Comparison of ENCODE assay signal across 8 cellular contexts in the genomic region with DNA sequence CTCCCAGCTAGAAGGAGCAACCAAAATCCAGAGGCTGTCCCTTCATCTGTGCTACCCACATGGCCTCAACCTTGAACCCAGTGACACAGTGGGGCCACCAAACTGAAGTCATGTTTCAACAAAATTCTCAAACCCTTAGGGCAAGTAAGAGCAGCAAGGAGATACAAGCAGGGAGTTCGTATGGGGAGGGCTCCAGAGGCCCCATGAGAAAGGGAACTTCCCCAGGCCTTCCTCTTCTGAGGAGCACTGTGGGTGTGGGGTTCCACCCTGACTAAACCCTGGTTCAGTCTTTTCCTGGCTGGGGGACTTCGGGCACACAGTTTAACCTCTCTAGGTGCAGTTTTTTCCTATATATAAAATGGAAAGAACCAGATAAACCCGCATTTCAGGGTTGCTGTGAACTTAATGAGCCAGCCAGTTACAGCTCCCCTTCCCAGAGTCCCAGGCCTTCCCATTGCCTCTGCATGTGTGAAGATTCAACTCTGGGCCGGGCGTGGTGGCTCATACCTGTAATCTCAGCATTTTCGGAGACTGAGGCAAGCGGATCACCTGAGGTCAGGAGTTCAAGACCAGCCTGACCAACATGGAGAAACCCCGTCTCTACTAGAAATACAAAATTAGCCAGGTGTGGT. TPM values are rescaled to one million over a fixed set of nuclear protein-coding genes. Genes with fewer than 3 reads are reported as not detected.
DNase-seq lines count a peak whose midpoint lies in the region; ATAC-seq and TF ChIP-seq lines count a peak whose summit lies in the region.

No MANE protein-coding gene starts in this region.

- no peak for TF ChIP-seq CTCF in VCaP (conservative IDR thresholded peaks at IDR 0.05)

- peak; percentile 42 for ATAC-seq in stimulated activated effector memory CD8-positive, alpha-beta T cell treated with anti-CD3 and anti-CD28 coated beads, Interleukin-12 subunit alpha, Interleukin-12 subunit beta, amount 100 ng/mL, for 72 hours
- ATAC-seq in GM21526 (IDR thresholded peaks at IDR 0.05; ENCODE audit: low FRiP score, unreplicated experiment) = no peak

- no peak overlapping the region for H3K4me3 Mint-ChIP-seq in stimulated activated effector memory CD8-positive, alpha-beta T cell treated with anti-CD3 and anti-CD28 coated beads, Interleukin-12 subunit alpha, Interleukin-12 subunit beta, amount 100 ng/mL, for 72 hours
- H3K4me3 Mint-ChIP-seq in immature natural killer cell = no peak overlapping the region

- no peaks in the 10 kb centered on the region for H3K36me3 Mint-ChIP-seq in stimulated activated effector memory CD8-positive, alpha-beta T cell treated with anti-CD3 and anti-CD28 coated beads, Interleukin-12 subunit alpha, Interleukin-12 subunit beta, amount 100 ng/mL, for 72 hours
- no peaks in the 10 kb centered on the region for H3K36me3 Mint-ChIP-seq in immature natural killer cell

- H3K9me3 Mint-ChIP-seq in stimulated activated effector memory CD8-positive, alpha-beta T cell treated with anti-CD3 and anti-CD28 coated beads, Interleukin-12 subunit alpha, Interleukin-12 subunit beta, amount 100 ng/mL, for 72 hours = no peaks in the 10 kb centered on the region
- H3K9me3 Mint-ChIP-seq in immature natural killer cell = no peaks in the 10 kb centered on the region

- H3K27ac ChIP-seq in VCaP = peak overlapping the region; percentile 33

- H3K27me3 Mint-ChIP-seq in immature natural killer cell (ENCODE audit: low read depth in 3 of 3) = peaks cover 6 to 9% (median 8%) of the 10 kb centered on the region in 3 donors

- H3K27ac Mint-ChIP-seq in stimulated activated effector memory CD8-positive, alpha-beta T cell treated with anti-CD3 and anti-CD28 coated beads, Interleukin-12 subunit alpha, Interleukin-12 subunit beta, amount 100 ng/mL, for 72 hours = peak overlapping the region; percentile 62
- peak overlapping the region in 2 of 6 donors; percentile 69 to 71 for H3K27ac Mint-ChIP-seq in immature natural killer cell

- peaks cover 22% of the 10 kb centered on the region for H3K4me1 Mint-ChIP-seq in stimulated activated effector memory CD8-positive, alpha-beta T cell treated with anti-CD3 and anti-CD28 coated beads, Interleukin-12 subunit alpha, Interleukin-12 subunit beta, amount 100 ng/mL, for 72 hours
- H3K4me1 Mint-ChIP-seq in immature natural killer cell = peaks cover 27 to 36% of the 10 kb centered on the region in 2 donors

- DNase-seq in HT-29 (ENCODE audit: low spot score) = peak; percentile 29
- DNase-seq in germinal center (ENCODE audit: low spot score) = peak; percentile 31
- DNase-seq in stimulated activated effector memory CD8-positive, alpha-beta T cell treated with anti-CD3 and anti-CD28 coated beads, Interleukin-12 subunit alpha, Interleukin-12 subunit beta, amount 100 ng/mL, for 72 hours (ENCODE audit: low spot score in 2 of 2) = no peak
- DNase-seq in immature natural killer cell = no peak
- no peak for DNase-seq in 8988T
- DNase-seq in dermis blood vessel endothelial cell = no peak

RNA-seq across cellular contexts. Expression of gene THEMIS2, which starts 8.0 kb away (rescaled TPM):
- total RNA-seq in HT-29 (2014; rRNA removed; shearing (Covaris generic)) = 0.28 TPM in 1 of 2 replicates, not detected in the other
- polyA plus RNA-seq in immature natural killer cell = 100 to 1,000 TPM in 2 of 3 donors, 10 to 100 TPM in 1; 93.2 to 146 (median 101) TPM
- 21.8 and 27.9 TPM in 2 replicates for total RNA-seq in dermis blood vessel endothelial cell

RNA-seq across cellular contexts. Expression of gene PPP1R8, which starts 33.8 kb away (rescaled TPM):
- total RNA-seq in HT-29 (2014; rRNA removed; shearing (Covaris generic)) = 58.5 and 70.1 TPM in 2 replicates
- 10 to 100 TPM; 37.7 to 51.1 (median 45.1) TPM for polyA plus RNA-seq in immature natural killer cell
- 51.2 and 65.1 TPM in 2 replicates for total RNA-seq in dermis blood vessel endothelial cell

RNA-seq across cellular contexts. Expression of gene RPA2, which starts 50.0 kb away (rescaled TPM):
- 53.5 and 57.5 TPM in 2 replicates for total RNA-seq in HT-29 (2014; rRNA removed; shearing (Covaris generic))
- 100 to 1,000 TPM; 258 to 407 (median 270) TPM for polyA plus RNA-seq in immature natural killer cell
- total RNA-seq in dermis blood vessel endothelial cell = 33.2 and 50.1 TPM in 2 replicates

Comparison
In these comparisons a context has a peak if more than half of its experiments do, and no peak if none do; other contexts are left out.
1. DNase-seq: peak in HT-29 (single experiment) and germinal center (single experiment); none in stimulated activated effector memory CD8-positive, alpha-beta T cell treated with anti-CD3 and anti-CD28 coated beads, Interleukin-12 subunit alpha, Interleukin-12 subunit beta, amount 100 ng/mL, for 72 hours (0 of 2), immature natural killer cell (0 of 3), 8988T (single experiment) and dermis blood vessel endothelial cell (single experiment).
2. RNA of gene THEMIS2, which starts 8.0 kb away (total RNA-seq): 21.8 to 27.9 TPM in dermis blood vessel endothelial cell; 0.28 TPM in HT-29; every median in the first group is over 10 times any median in the second.